Comparison of ENCODE assay signal across 13 cellular contexts in genomic region chr12:88063375-88063774, GRCh38. TPM values are rescaled to one million over a fixed set of nuclear protein-coding genes. Genes with fewer than 3 reads are reported as not detected.
A peak's percentile ranks its signal among the peaks of the same experiment; 100 is the strongest.
DNase-seq lines count a peak whose midpoint lies in the region; ATAC-seq, FAIRE-seq and TF ChIP-seq lines count a peak whose summit lies in the region.
"Had no signal": no experiment of that assay in that cellular context is flagged by ENCODE, and none has a peak within 500 bp of the region (broad histone marks: within the 10 kb centered on the region; RNA-seq: fewer than 3 reads in every experiment).

No MANE protein-coding gene starts in this region.

- no peak for FAIRE-seq in HTR-8/SVneo (lab: Jason Lieb, UNC)
- FAIRE-seq: islet of Langerhans had no signal

- ATAC-seq in activated T-cell treated with anti-CD3 and anti-CD28 coated beads, Interleukin-2, amount 50 U/mL, for 72 hours (replicated peaks in 1 of 2) = no peak
- no peak for ATAC-seq in activated T-cell treated with anti-CD3 and anti-CD28 coated beads, Interleukin-2, amount 50 U/mL, for 4 hours
- ATAC-seq in HG02678 (IDR thresholded peaks at IDR 0.05; ENCODE audit: unreplicated experiment) = peak; percentile 71
- ATAC-seq in body of pancreas = no peak
- ATAC-seq: right lobe of liver had no signal

- H3K27ac ChIP-seq in RWPE1 (no peak overlapping the region), body of pancreas (no peak overlapping the region)
- H3K27ac ChIP-seq: cardiac muscle cell, right lobe of liver had no signal

- H3K36me3 ChIP-seq in body of pancreas (replicated peaks in 1 of 2; ENCODE audit: insufficient read depth in 1 of 2, low read depth in 2 of 2) = no peaks in the 10 kb centered on the region
- H3K36me3 ChIP-seq: right lobe of liver had no signal

- CTCF ChIA-PET in RWPE1 (lab: Yijun Ruan, JAX) = interaction anchor here (0.6 kb wide), 1 partner anchor 379 kb away, joined by 3 read pairs; no protein-coding TSS in a partner anchor

- no peaks in the 10 kb centered on the region for H3K27me3 ChIP-seq in body of pancreas
- H3K27me3 ChIP-seq: cardiac muscle cell, right lobe of liver had no signal

- TF ChIP-seq CTCF in RWPE1 (conservative IDR thresholded peaks at IDR 0.05; ENCODE audit: low read depth) = no peak
- TF ChIP-seq CTCF in body of pancreas (IDR thresholded peaks at IDR 0.05) = no peak

- no peak for TF ChIP-seq POLR2A in body of pancreas (IDR thresholded peaks at IDR 0.05)

- peak overlapping the region in 1 of 2 donors; percentile 1 for H3K4me3 Mint-ChIP-seq in activated T-cell treated with anti-CD3 and anti-CD28 coated beads, Interleukin-2, amount 50 U/mL, for 72 hours
- H3K4me3 Mint-ChIP-seq in activated T-cell treated with anti-CD3 and anti-CD28 coated beads, Interleukin-2, amount 50 U/mL, for 4 hours = no peak overlapping the region
- H3K4me3 Mint-ChIP-seq: stimulated activated naive CD8-positive, alpha-beta T cell treated with anti-CD3 and anti-CD28 coated beads, Interleukin-15, Interleukin-2, amounts not matched to agents 100 ng/mL and 50 ng/mL, for 24 hours had no signal

- 87 to 96% methylated on average over 2 of the region's 2 CpGs for WGBS in body of pancreas, 2 donors

- no peaks in the 10 kb centered on the region for H3K4me1 ChIP-seq in body of pancreas
- H3K4me1 ChIP-seq: right lobe of liver had no signal

- no peak overlapping the region for H3K4me3 ChIP-seq in body of pancreas
- H3K4me3 ChIP-seq: cardiac muscle cell, right lobe of liver had no signal

- DNase-seq in activated T-cell treated with anti-CD3 and anti-CD28 coated beads, Interleukin-2, amount 50 U/mL, for 72 hours = no peak
- DNase-seq in activated T-cell treated with anti-CD3 and anti-CD28 coated beads, Interleukin-2, amount 50 U/mL, for 4 hours = no peak
- DNase-seq in HTR-8/SVneo (ENCODE audit: insufficient read length, low spot score) (peak; percentile 8), RWPE1 (ENCODE audit: low spot score) (no peak), cerebellar nuclear complex (lab: John Stamatoyannopoulos, UW) (no peak), GOT3 (lab: John Stamatoyannopoulos, UW) (no peak), body of pancreas (no peak)
- DNase-seq: NCI-H2171, right lobe of liver had no signal

- peaks cover 3 to 11% of the 10 kb centered on the region in 2 donors for H3K36me3 Mint-ChIP-seq in activated T-cell treated with anti-CD3 and anti-CD28 coated beads, Interleukin-2, amount 50 U/mL, for 72 hours (ENCODE audit: insufficient read depth in 2 of 2)
- H3K36me3 Mint-ChIP-seq in activated T-cell treated with anti-CD3 and anti-CD28 coated beads, Interleukin-2, amount 50 U/mL, for 4 hours (ENCODE audit: insufficient read depth) = peaks cover 30% of the 10 kb centered on the region

- H3K4me1 Mint-ChIP-seq in activated T-cell treated with anti-CD3 and anti-CD28 coated beads, Interleukin-2, amount 50 U/mL, for 72 hours (ENCODE audit: low read depth) = peaks cover 17% of the 10 kb centered on the region
- H3K4me1 Mint-ChIP-seq in activated T-cell treated with anti-CD3 and anti-CD28 coated beads, Interleukin-2, amount 50 U/mL, for 4 hours (ENCODE audit: low read depth) = peaks cover 9% of the 10 kb centered on the region

- no peaks in the 10 kb centered on the region for H3K9me3 Mint-ChIP-seq in activated T-cell treated with anti-CD3 and anti-CD28 coated beads, Interleukin-2, amount 50 U/mL, for 72 hours
- H3K9me3 Mint-ChIP-seq in activated T-cell treated with anti-CD3 and anti-CD28 coated beads, Interleukin-2, amount 50 U/mL, for 4 hours = no peaks in the 10 kb centered on the region
- H3K9me3 Mint-ChIP-seq: stimulated activated naive CD8-positive, alpha-beta T cell treated with anti-CD3 and anti-CD28 coated beads, Interleukin-15, Interleukin-2, amounts not matched to agents 100 ng/mL and 50 ng/mL, for 24 hours had no signal

- no peaks in the 10 kb centered on the region for H3K9me3 ChIP-seq in body of pancreas
- H3K9me3 ChIP-seq: right lobe of liver had no signal

- H3K27me3 Mint-ChIP-seq in activated T-cell treated with anti-CD3 and anti-CD28 coated beads, Interleukin-2, amount 50 U/mL, for 72 hours (ENCODE audit: low read depth) = no peaks in the 10 kb centered on the region
- H3K27me3 Mint-ChIP-seq in activated T-cell treated with anti-CD3 and anti-CD28 coated beads, Interleukin-2, amount 50 U/mL, for 4 hours (ENCODE audit: low read depth) = no peaks in the 10 kb centered on the region
- H3K27me3 Mint-ChIP-seq: stimulated activated naive CD8-positive, alpha-beta T cell treated with anti-CD3 and anti-CD28 coated beads, Interleukin-15, Interleukin-2, amounts not matched to agents 100 ng/mL and 50 ng/mL, for 24 hours had no signal

- H3K27ac Mint-ChIP-seq in activated T-cell treated with anti-CD3 and anti-CD28 coated beads, Interleukin-2, amount 50 U/mL, for 72 hours = peak overlapping the region; percentile 3
- H3K27ac Mint-ChIP-seq: stimulated activated naive CD8-positive, alpha-beta T cell treated with anti-CD3 and anti-CD28 coated beads, Interleukin-15, Interleukin-2, amounts not matched to agents 100 ng/mL and 50 ng/mL, for 24 hours had no signal

- POLR2A ChIA-PET in RWPE1 (lab: Yijun Ruan, JAX; ENCODE audit: low non-redundant PET) = no interaction called here

- intact Hi-C loops in body of pancreas (cut with DNase I) = no loop called here

RNA-seq across cellular contexts. Expression of gene C12orf50, which starts 34.2 kb away (rescaled TPM):
- total RNA-seq in activated T-cell treated with anti-CD3 and anti-CD28 coated beads, Interleukin-2, amount 50 U/mL, for 72 hours = under 1 TPM; 0.12 to 0.36 TPM
- not detected for total RNA-seq in activated T-cell treated with anti-CD3 and anti-CD28 coated beads, Interleukin-2, amount 50 U/mL, for 4 hours
- not detected for total RNA-seq in body of pancreas
- total RNA-seq: cardiac muscle cell, right lobe of liver had no signal
